Comparison of ENCODE assay signal across 9 cellular contexts in the genomic region with DNA sequence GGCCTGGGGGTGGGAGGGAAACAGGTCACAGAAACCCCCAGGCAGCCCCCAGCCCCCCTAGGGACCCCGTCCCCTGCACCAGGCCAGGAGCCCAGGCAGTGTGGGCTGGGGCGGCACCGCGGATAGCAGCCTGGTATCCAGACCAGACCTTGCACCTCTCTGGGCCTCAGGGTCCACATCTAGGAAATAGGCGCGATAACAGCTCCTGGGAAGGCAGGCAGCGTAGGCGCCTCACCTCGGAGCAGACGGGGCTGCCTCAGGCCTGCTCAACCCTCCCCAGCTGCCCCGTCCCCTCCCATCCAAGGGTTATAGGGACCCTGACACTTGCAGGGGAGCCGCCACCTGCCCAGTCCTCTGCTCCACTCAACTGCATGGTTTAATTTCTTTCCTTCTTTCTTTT. TPM values are rescaled to one million over a fixed set of nuclear protein-coding genes. Genes with fewer than 3 reads are reported as not detected.
"Had no signal": no experiment of that assay in that cellular context is flagged by ENCODE, and none has a peak within 500 bp of the region (broad histone marks: within the 10 kb centered on the region; RNA-seq: fewer than 3 reads in every experiment).

No MANE protein-coding gene starts in this region.

RNA-seq across cellular contexts. Expression of gene TPRX1, which starts 0.7 kb away (rescaled TPM):
- total RNA-seq: LHCN-M2, MCF 10A, NCI-H460, OCI-LY7, PC-9, Peyer's patch, Right ventricle myocardium inferior, SJCRH30, SK-MEL-5 had no signal

RNA-seq across cellular contexts. Expression of gene CRX, which starts 18.1 kb away (rescaled TPM):
- total RNA-seq: LHCN-M2, MCF 10A, NCI-H460, OCI-LY7, PC-9, Peyer's patch, Right ventricle myocardium inferior, SK-MEL-5 had no signal

RNA-seq across cellular contexts. Expression of gene TPRX2, which starts 55.4 kb away (rescaled TPM):
- total RNA-seq: LHCN-M2, MCF 10A, NCI-H460, OCI-LY7, PC-9, Peyer's patch, Right ventricle myocardium inferior, SJCRH30, SK-MEL-5 had no signal
